ENCODE assay signal across 21 cellular contexts in the genomic region with DNA sequence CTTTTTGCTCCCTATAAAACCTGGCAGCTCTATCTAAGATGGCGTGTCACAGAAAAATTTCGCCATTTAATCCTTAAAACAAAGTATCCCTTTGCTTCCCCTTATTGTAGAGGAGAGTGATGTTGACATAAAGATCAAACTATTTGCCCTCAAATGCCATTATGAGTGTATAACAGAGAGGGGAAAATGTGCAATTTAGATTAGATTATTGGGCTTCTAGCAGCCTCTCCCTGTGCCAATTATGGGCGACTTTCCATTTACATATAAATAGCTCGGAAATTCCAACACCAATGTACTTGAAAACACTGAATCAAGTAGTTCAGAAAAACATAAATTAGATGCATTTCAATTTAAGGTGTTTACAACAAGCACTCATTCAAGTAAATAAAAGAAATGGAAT.
A peak's percentile ranks its signal among the peaks of the same experiment; 100 is the strongest.
DNase-seq lines count a peak whose midpoint lies in the region; ATAC-seq and TF ChIP-seq lines count a peak whose summit lies in the region.
"Had no signal": no experiment of that assay in that cellular context is flagged by ENCODE, and none has a peak within 500 bp of the region (broad histone marks: within the 10 kb centered on the region; RNA-seq: fewer than 3 reads in every experiment).

No MANE protein-coding gene starts in this region.

- H3K4me1 Mint-ChIP-seq in activated T-cell treated with anti-CD3 and anti-CD28 coated beads, Interleukin-2, amount 50 U/mL, for 72 hours (ENCODE audit: low read depth), result peaks cover 90% of the 10 kb centered on the region
- peaks cover 44% of the 10 kb centered on the region for H3K4me1 Mint-ChIP-seq in activated T-helper 17 cell treated with anti-CD3 and anti-CD28 coated beads, Interleukin-2, amount 50 U/mL, for 72 hours
- peaks cover 19% of the 10 kb centered on the region for H3K4me1 Mint-ChIP-seq in neural progenitor cell
- peaks cover 41 to 64% (median 56%) of the 10 kb centered on the region in 4 donors for H3K4me1 Mint-ChIP-seq in CD4-positive, alpha-beta memory T cell

- no peaks in the 10 kb centered on the region for H3F3A ChIP-seq in neural progenitor cell (ENCODE audit: low read depth)

- peak overlapping the region; percentile 51 to 93 for H3K4me3 Mint-ChIP-seq in activated T-cell treated with anti-CD3 and anti-CD28 coated beads, Interleukin-2, amount 50 U/mL, for 72 hours
- peak overlapping the region; percentile 74 for H3K4me3 Mint-ChIP-seq in activated T-helper 17 cell treated with anti-CD3 and anti-CD28 coated beads, Interleukin-2, amount 50 U/mL, for 72 hours
- H3K4me3 Mint-ChIP-seq in neural progenitor cell, result no peak overlapping the region
- H3K4me3 Mint-ChIP-seq in CD4-positive, alpha-beta memory T cell, result peak overlapping the region in 2 of 8 donors; percentile 23 to 44
- H3K4me3 Mint-ChIP-seq: activated CD4-positive, alpha-beta T cell treated with anti-CD3 and anti-CD28 coated beads for 36 hours; CD14-positive monocyte; dendritic cell treated with granulocyte-macrophage colony-stimulating factor and Interleukin-4, amounts not matched to agents 40 ng/mL and 50 ng/mL, for 4 days; nephron progenitor cell; stimulated activated memory B cell treated with anti-CD40 and anti-IgM and Interleukin-4, amounts not matched to agents 10 μg/mL and 1 μg/mL and 100 μg/mL, for 72 hours had no signal

- H2AFZ ChIP-seq in neural progenitor cell (replicated peaks), result no peak overlapping the region

- CTCF ChIA-PET in CD4-positive, alpha-beta memory T cell (lab: Charles Lee; ENCODE audit: partially characterized antibody), result interaction anchor here (0.6 kb wide), 1 partner anchor 12 kb away, joined by 3 read pairs; no protein-coding TSS in a partner anchor

- peak overlapping the region; percentile 5 for H3K4me2 ChIP-seq in neural progenitor cell
- H3K4me2 ChIP-seq: SK-N-SH had no signal

- H3K27me3 ChIP-seq in HAP-1 (ENCODE audit: low read depth) (no peaks in the 10 kb centered on the region), neural progenitor cell (no peaks in the 10 kb centered on the region), gastroesophageal sphincter (no peaks in the 10 kb centered on the region)
- no peaks in the 10 kb centered on the region for H3K27me3 ChIP-seq in CD4-positive, alpha-beta memory T cell (ENCODE audit: insufficient read depth, low read length)
- H3K27me3 ChIP-seq: tibial artery had no signal

- TF ChIP-seq POLR2A in gastroesophageal sphincter (IDR thresholded peaks at IDR 0.05), result no peak

- ATAC-seq in activated T-cell treated with anti-CD3 and anti-CD28 coated beads, Interleukin-2, amount 50 U/mL, for 72 hours (replicated peaks in 1 of 2), result no peak
- no peak for ATAC-seq in activated T-helper 17 cell treated with anti-CD3 and anti-CD28 coated beads, Interleukin-2, amount 50 U/mL, for 72 hours (replicated peaks)
- ATAC-seq in gastroesophageal sphincter (no peak), GM18907 (IDR thresholded peaks at IDR 0.05; ENCODE audit: unreplicated experiment) (no peak)
- ATAC-seq: activated CD4-positive, alpha-beta T cell treated with anti-CD3 and anti-CD28 coated beads for 36 hours; left lobe of liver; stimulated activated memory B cell treated with anti-CD40 and anti-IgM and Interleukin-4, amounts not matched to agents 10 μg/mL and 1 μg/mL and 100 μg/mL, for 72 hours had no signal

- H3K9me3 ChIP-seq in HAP-1, result no peaks in the 10 kb centered on the region
- no peaks in the 10 kb centered on the region for H3K9me3 ChIP-seq in neural progenitor cell (ENCODE audit: low read depth)
- no peaks in the 10 kb centered on the region for H3K9me3 ChIP-seq in gastroesophageal sphincter
- H3K9me3 ChIP-seq in CD4-positive, alpha-beta memory T cell (ENCODE audit: control insufficient read depth in 1 of 2, low read length in 2 of 2), result no peaks in the 10 kb centered on the region
- H3K9me3 ChIP-seq: SK-N-SH, tibial artery had no signal

- in situ Hi-C loops in HAP-1 (cut with MboI; ENCODE audit: low sequenced_read_pairs), result no loop called here

- WGBS in gastroesophageal sphincter (ENCODE audit: low coverage in 1 of 2), 2 donors, result 83 to 90% methylated on average over 4 of the region's 4 CpGs

- H3K9me3 Mint-ChIP-seq in activated T-cell treated with anti-CD3 and anti-CD28 coated beads, Interleukin-2, amount 50 U/mL, for 72 hours, result peaks cover under 1% of the 10 kb centered on the region in 2 donors
- peaks cover 6% of the 10 kb centered on the region for H3K9me3 Mint-ChIP-seq in activated T-helper 17 cell treated with anti-CD3 and anti-CD28 coated beads, Interleukin-2, amount 50 U/mL, for 72 hours
- H3K9me3 Mint-ChIP-seq in neural progenitor cell, result peaks cover 9% of the 10 kb centered on the region
- H3K9me3 Mint-ChIP-seq in CD4-positive, alpha-beta memory T cell, result peaks cover 0 to 2% (median 0%) of the 10 kb centered on the region in 8 donors
- H3K9me3 Mint-ChIP-seq: dendritic cell treated with granulocyte-macrophage colony-stimulating factor and Interleukin-4, amounts not matched to agents 40 ng/mL and 50 ng/mL, for 4 days; stimulated activated memory B cell treated with anti-CD40 and anti-IgM and Interleukin-4, amounts not matched to agents 10 μg/mL and 1 μg/mL and 100 μg/mL, for 72 hours had no signal

- POLR2A ChIA-PET in CD4-positive, alpha-beta memory T cell (lab: Charles Lee; ENCODE audit: partially characterized antibody), result interaction anchor here (1.3 to 2.5 kb wide), 2 partner anchors 14 to 57 kb away, joined by 4 to 11 read pairs; no protein-coding TSS in a partner anchor

- H3K27ac ChIP-seq in neural progenitor cell, result no peak overlapping the region
- no peak overlapping the region for H3K27ac ChIP-seq in gastroesophageal sphincter
- H3K27ac ChIP-seq in CD4-positive, alpha-beta memory T cell (ENCODE audit: low read depth, low read length), result no peak overlapping the region
- H3K27ac ChIP-seq: RWPE1, tibial artery had no signal

- H3K4me1 ChIP-seq in HAP-1 (peaks cover 29% of the 10 kb centered on the region), neural progenitor cell (peaks cover 14% of the 10 kb centered on the region), gastroesophageal sphincter (peaks cover 0 to 11% (median 0%) of the 10 kb centered on the region in 3 donors)
- H3K4me1 ChIP-seq in CD4-positive, alpha-beta memory T cell (ENCODE audit: insufficient read depth, low read length), result peaks cover 65% of the 10 kb centered on the region

- no peak for TF ChIP-seq EP300 in gastroesophageal sphincter (IDR thresholded peaks at IDR 0.05)

- H3K27me3 Mint-ChIP-seq in activated T-cell treated with anti-CD3 and anti-CD28 coated beads, Interleukin-2, amount 50 U/mL, for 72 hours (ENCODE audit: low read depth), result no peaks in the 10 kb centered on the region
- no peaks in the 10 kb centered on the region for H3K27me3 Mint-ChIP-seq in activated T-helper 17 cell treated with anti-CD3 and anti-CD28 coated beads, Interleukin-2, amount 50 U/mL, for 72 hours
- H3K27me3 Mint-ChIP-seq in neural progenitor cell (ENCODE audit: insufficient read depth, low read depth), result no peaks in the 10 kb centered on the region
- H3K27me3 Mint-ChIP-seq in CD4-positive, alpha-beta memory T cell, result no peaks in the 10 kb centered on the region
- H3K27me3 Mint-ChIP-seq: activated CD4-positive, alpha-beta T cell treated with anti-CD3 and anti-CD28 coated beads for 36 hours; dendritic cell treated with granulocyte-macrophage colony-stimulating factor and Interleukin-4, amounts not matched to agents 40 ng/mL and 50 ng/mL, for 4 days; progenitor cell of endocrine pancreas; stimulated activated memory B cell treated with anti-CD40 and anti-IgM and Interleukin-4, amounts not matched to agents 10 μg/mL and 1 μg/mL and 100 μg/mL, for 72 hours had no signal

- H3K9ac ChIP-seq in neural progenitor cell, result no peak overlapping the region
- H3K9ac ChIP-seq: SK-N-SH had no signal

- H3K79me2 ChIP-seq in neural progenitor cell (ENCODE audit: low read depth), result no peaks in the 10 kb centered on the region

- TF ChIP-seq CTCF in neural progenitor cell (IDR thresholded peaks at IDR 0.05) (no peak), gastroesophageal sphincter (IDR thresholded peaks at IDR 0.05) (no peak)

- H3K36me3 ChIP-seq in HAP-1 (replicated peaks), result no peaks in the 10 kb centered on the region
- H3K36me3 ChIP-seq in neural progenitor cell, result no peaks in the 10 kb centered on the region
- H3K36me3 ChIP-seq in gastroesophageal sphincter, result no peaks in the 10 kb centered on the region
- H3K36me3 ChIP-seq in CD4-positive, alpha-beta memory T cell (ENCODE audit: insufficient read depth, low read length), result no peaks in the 10 kb centered on the region
- H3K36me3 ChIP-seq: tibial artery had no signal

- intact Hi-C loops in CD4-positive, alpha-beta memory T cell (cut with micrococcal nuclease), result loop anchor here (5.0 kb wide), 1 partner anchor 34 kb away; no protein-coding TSS in a partner anchor

- H3K27ac Mint-ChIP-seq in activated T-cell treated with anti-CD3 and anti-CD28 coated beads, Interleukin-2, amount 50 U/mL, for 72 hours, result peak overlapping the region; percentile 35
- peak overlapping the region; percentile 91 for H3K27ac Mint-ChIP-seq in activated T-helper 17 cell treated with anti-CD3 and anti-CD28 coated beads, Interleukin-2, amount 50 U/mL, for 72 hours
- no peak overlapping the region for H3K27ac Mint-ChIP-seq in neural progenitor cell
- H3K27ac Mint-ChIP-seq in CD4-positive, alpha-beta memory T cell, result peak overlapping the region in 3 of 7 donors; percentile 12 to 88 (median 26)
- H3K27ac Mint-ChIP-seq: CD14-positive monocyte; dendritic cell treated with granulocyte-macrophage colony-stimulating factor and Interleukin-4, amounts not matched to agents 40 ng/mL and 50 ng/mL, for 4 days; nephron progenitor cell; progenitor cell of endocrine pancreas; stimulated activated memory B cell treated with anti-CD40 and anti-IgM and Interleukin-4, amounts not matched to agents 10 μg/mL and 1 μg/mL and 100 μg/mL, for 72 hours had no signal

- H4K20me1 ChIP-seq in neural progenitor cell (ENCODE audit: low read depth), result no peaks in the 10 kb centered on the region

- H3K4me3 ChIP-seq in HAP-1, result no peak overlapping the region
- H3K4me3 ChIP-seq in neural progenitor cell, result no peak overlapping the region
- H3K4me3 ChIP-seq in gastroesophageal sphincter, result no peak overlapping the region
- no peak overlapping the region for H3K4me3 ChIP-seq in CD4-positive, alpha-beta memory T cell (ENCODE audit: low read length in 2 of 2)
- H3K4me3 ChIP-seq: tibial artery had no signal

- DNase-seq in activated T-cell treated with anti-CD3 and anti-CD28 coated beads, Interleukin-2, amount 50 U/mL, for 72 hours, result no peak
- no peak for DNase-seq in activated T-cell treated with anti-CD3 and anti-CD28 coated beads, Interleukin-2, amount 50 U/mL, for 1 hour
- DNase-seq in HAP-1 (ENCODE audit: low spot score in 2 of 2) (peak; percentile 52 to 97), neural progenitor cell (ENCODE audit: low spot score) (no peak)
- no peak for DNase-seq in CD4-positive, alpha-beta memory T cell
- DNase-seq: activated CD4-positive, alpha-beta T cell treated with anti-CD3 and anti-CD28 coated beads for 36 hours; DMS79; NCI-H1105 treated with DMSO at 0.1 percent for 48 hours; NCI-H524 treated with DMSO at 0.1 percent for 48 hours; nephron progenitor cell; SK-N-SH; tibial artery had no signal

- peaks cover 5 to 7% of the 10 kb centered on the region in 2 donors for H3K36me3 Mint-ChIP-seq in activated T-cell treated with anti-CD3 and anti-CD28 coated beads, Interleukin-2, amount 50 U/mL, for 72 hours (ENCODE audit: insufficient read depth in 2 of 2)
- no peaks in the 10 kb centered on the region for H3K36me3 Mint-ChIP-seq in activated T-helper 17 cell treated with anti-CD3 and anti-CD28 coated beads, Interleukin-2, amount 50 U/mL, for 72 hours (ENCODE audit: low read depth)
- peaks cover 2% of the 10 kb centered on the region for H3K36me3 Mint-ChIP-seq in neural progenitor cell
- peaks cover 0 to 10% of the 10 kb centered on the region in 2 donors for H3K36me3 Mint-ChIP-seq in CD4-positive, alpha-beta memory T cell
- H3K36me3 Mint-ChIP-seq: CD14-positive monocyte had no signal

Comparison
In these comparisons a context has a peak if more than half of its experiments do, and no peak if none do; other contexts are left out.
1. DNase-seq: peak in HAP-1 (2 of 2); none in activated T-cell treated with anti-CD3 and anti-CD28 coated beads, Interleukin-2, amount 50 U/mL, for 72 hours (0 of 2), activated T-cell treated with anti-CD3 and anti-CD28 coated beads, Interleukin-2, amount 50 U/mL, for 1 hour (single experiment), neural progenitor cell (single experiment) and CD4-positive, alpha-beta memory T cell (0 of 5).